Comparison of ENCODE assay signal across 8 cellular contexts in the genomic region with DNA sequence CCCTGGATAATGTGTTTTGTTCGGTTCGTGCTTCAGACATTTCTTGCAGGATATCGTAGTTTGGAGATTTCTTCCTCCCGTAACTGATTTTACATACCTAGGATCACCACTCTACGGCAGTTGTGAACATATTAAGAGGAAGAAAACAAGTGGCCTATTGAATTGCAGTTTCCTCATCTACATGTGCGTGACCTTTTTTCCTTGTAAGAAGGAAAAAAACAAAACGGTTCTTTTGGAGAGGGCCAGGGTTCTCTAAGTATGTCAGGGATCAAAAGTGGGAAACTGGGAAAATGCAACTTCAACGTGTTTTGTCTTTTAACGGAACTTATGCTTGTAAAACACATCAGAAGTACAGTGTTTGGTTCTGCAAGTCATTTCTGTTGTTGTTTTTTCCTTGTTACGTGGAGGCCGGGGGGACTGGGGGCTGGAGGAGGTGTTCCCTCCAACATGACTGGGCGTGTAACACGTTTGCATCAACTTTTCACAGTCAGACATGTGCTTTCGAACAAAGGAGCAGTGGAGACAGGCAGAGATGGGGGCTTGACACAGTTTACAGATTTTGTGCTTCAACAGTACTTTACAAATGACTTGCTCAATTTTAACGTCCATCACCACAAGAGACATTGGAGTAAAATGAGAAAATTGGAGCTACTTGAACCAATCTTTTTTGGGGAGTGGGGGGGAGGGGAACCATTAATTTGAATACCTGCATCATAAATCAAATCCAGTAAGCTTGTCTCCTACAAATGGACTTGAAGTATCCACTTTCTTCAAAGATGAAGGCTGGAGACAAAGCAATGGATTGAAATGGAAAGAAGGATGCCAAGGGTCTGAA. TPM values are rescaled to one million over a fixed set of nuclear protein-coding genes. Genes with fewer than 3 reads are reported as not detected.
DNase-seq lines count a peak whose midpoint lies in the region; ATAC-seq lines count a peak whose summit lies in the region.

No MANE protein-coding gene starts in this region.

- DNase-seq in DMS 273 (lab: John Stamatoyannopoulos, UW; ENCODE audit: unreplicated experiment) (peak; percentile 67), DMS 273 treated with DMSO at 0.1 percent for 48 hours (lab: John Stamatoyannopoulos, UW) (no peak), RPMI7951 (ENCODE audit: low read depth) (peak; percentile 42), astrocyte of the hippocampus (ENCODE audit: low read depth, low spot score) (peak; percentile 81), iris pigment epithelial cell (ENCODE audit: low read depth) (peak; percentile 64), NCI-H146 treated with DMSO at 0.1 percent for 48 hours (lab: John Stamatoyannopoulos, UW; ENCODE audit: unreplicated experiment) (no peak)
- peak; percentile 47 to 63 for DNase-seq in stimulated activated CD4-positive, alpha-beta T cell treated with anti-CD3 and anti-CD28 coated beads, Interleukin-4, amount 100 ng/mL, for 4 hours

- ATAC-seq in GM19324 (IDR thresholded peaks at IDR 0.05; ENCODE audit: low FRiP score, unreplicated experiment): no peak

RNA-seq across cellular contexts. Expression of a gene that starts 3.8 kb away (rescaled TPM):
- 6.7 and 7.4 TPM in 2 replicates for total RNA-seq in RPMI7951 (2014; rRNA removed; shearing (Covaris generic))

RNA-seq across cellular contexts. Expression of a gene that starts 20.9 kb away (rescaled TPM):
- total RNA-seq in RPMI7951 (2014; rRNA removed; shearing (Covaris generic)): 251 and 272 TPM in 2 replicates

Comparison
In these comparisons a context has a peak if more than half of its experiments do, and no peak if none do; other contexts are left out.
1. DNase-seq: peak in DMS 273 (single experiment), RPMI7951 (single experiment), astrocyte of the hippocampus (single experiment), iris pigment epithelial cell (single experiment) and stimulated activated CD4-positive, alpha-beta T cell treated with anti-CD3 and anti-CD28 coated beads, Interleukin-4, amount 100 ng/mL, for 4 hours (2 of 2); none in DMS 273 treated with DMSO at 0.1 percent for 48 hours (single experiment) and NCI-H146 treated with DMSO at 0.1 percent for 48 hours (single experiment).